ENCODE assay signal across 8 cellular contexts in the genomic region with DNA sequence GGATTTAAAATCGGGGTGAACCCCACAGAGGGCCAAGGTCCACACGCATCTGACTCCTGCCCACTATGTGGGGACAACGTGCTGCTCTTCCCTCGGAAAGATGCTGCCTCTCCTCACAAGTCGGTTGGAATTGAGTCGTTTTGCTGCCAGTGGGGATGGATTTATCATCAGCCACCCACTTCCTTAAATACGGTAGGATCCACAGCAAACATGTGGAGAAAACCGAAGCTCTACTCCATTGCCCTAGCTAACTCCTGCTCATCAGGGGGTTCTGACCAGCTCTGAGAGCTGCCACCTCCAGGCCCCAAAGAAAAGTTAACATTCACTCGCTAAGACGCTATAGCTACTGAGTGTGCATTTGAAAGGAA.
DNase-seq lines count a peak whose midpoint lies in the region; ATAC-seq and TF ChIP-seq lines count a peak whose summit lies in the region.

No MANE protein-coding gene starts in this region.

- no peaks in the 10 kb centered on the region for H3K27me3 Mint-ChIP-seq in CD8-positive, alpha-beta memory T cell
- no peaks in the 10 kb centered on the region for H3K27me3 Mint-ChIP-seq in memory B cell

- WGBS in tibial nerve, 2 donors: 1 to 3% methylated on average over 10 of the region's 10 CpGs

- peak overlapping the region; percentile 89 to 99 (median 91) for H3K4me3 Mint-ChIP-seq in CD8-positive, alpha-beta memory T cell
- H3K4me3 Mint-ChIP-seq in memory B cell: peak overlapping the region; percentile 89

- POLR2A ChIA-PET in CD8-positive, alpha-beta memory T cell (lab: Charles Lee): interaction anchor here (0.6 to 1.5 kb wide), 6 partner anchors 49 to 190 kb away, joined by 3 to 5 read pairs (median 4); no protein-coding TSS in a partner anchor

- peaks cover 51 to 73% (median 52%) of the 10 kb centered on the region in 3 donors for H3K4me1 Mint-ChIP-seq in CD8-positive, alpha-beta memory T cell
- H3K4me1 Mint-ChIP-seq in memory B cell: peaks cover 14% of the 10 kb centered on the region

- no peaks in the 10 kb centered on the region for H3K27me3 ChIP-seq in CD8-positive, alpha-beta memory T cell (ENCODE audit: insufficient read depth, low read length, poor library complexity, severe bottlenecking)
- no peaks in the 10 kb centered on the region for H3K27me3 ChIP-seq in Peyer's patch
- H3K27me3 ChIP-seq in tibial nerve: no peaks in the 10 kb centered on the region

- CTCF ChIA-PET in CD8-positive, alpha-beta memory T cell (lab: Charles Lee): interaction anchor here (0.9 to 8.8 kb wide), 12 partner anchors 12 to 221 kb away, joined by 3 to 113 read pairs (median 4); a partner anchor contains a TSS

- peak in 2 of 5 donors; percentile 16 to 39 for DNase-seq in CD8-positive, alpha-beta memory T cell
- DNase-seq in Peyer's patch (no peak), coronary artery (ENCODE audit: low spot score) (no peak), memory B cell (ENCODE audit: low spot score in 2 of 2) (peak; percentile 22 to 26), tibial nerve (ENCODE audit: low spot score in 2 of 2) (no peak), NCI-H446 (lab: John Stamatoyannopoulos, UW) (no peak), HT-29 (ENCODE audit: low spot score) (no peak)

- no peak overlapping the region for H3K27ac ChIP-seq in CD8-positive, alpha-beta memory T cell (ENCODE audit: low read depth, low read length)
- H3K27ac ChIP-seq in Peyer's patch (peak overlapping the region; percentile 40 to 85 (median 79)), coronary artery (peak overlapping the region; percentile 92 to 93), tibial nerve (peak overlapping the region; percentile 90 to 98 (median 94))

- H3K4me3 ChIP-seq in CD8-positive, alpha-beta memory T cell (ENCODE audit: low read length): peak overlapping the region; percentile 41
- H3K4me3 ChIP-seq in Peyer's patch (peak overlapping the region; percentile 81 to 97 (median 92)), coronary artery (peak overlapping the region; percentile 94), tibial nerve (peak overlapping the region; percentile 65 to 96 (median 90))

- peaks cover 25% of the 10 kb centered on the region for H3K4me1 ChIP-seq in CD8-positive, alpha-beta memory T cell (ENCODE audit: insufficient read depth, low read length)
- H3K4me1 ChIP-seq in Peyer's patch: peaks cover 0 to 11% (median 0%) of the 10 kb centered on the region in 4 donors
- H3K4me1 ChIP-seq in tibial nerve: peaks cover 0 to 52% (median 20%) of the 10 kb centered on the region in 4 donors

- H3K36me3 Mint-ChIP-seq in CD8-positive, alpha-beta memory T cell: peaks cover 0 to 6% (median 0%) of the 10 kb centered on the region in 3 donors
- H3K36me3 Mint-ChIP-seq in memory B cell: no peaks in the 10 kb centered on the region

- no peaks in the 10 kb centered on the region for H3K9me3 ChIP-seq in CD8-positive, alpha-beta memory T cell (ENCODE audit: low read length)
- H3K9me3 ChIP-seq in Peyer's patch (no peaks in the 10 kb centered on the region), tibial nerve (no peaks in the 10 kb centered on the region)

- H3K9me3 Mint-ChIP-seq in CD8-positive, alpha-beta memory T cell: no peaks in the 10 kb centered on the region
- no peaks in the 10 kb centered on the region for H3K9me3 Mint-ChIP-seq in memory B cell

- ATAC-seq in GM21786 (IDR thresholded peaks at IDR 0.05; ENCODE audit: unreplicated experiment) (peak; percentile 34), memory B cell (ENCODE audit: low read depth) (peak; percentile 72)

- TF ChIP-seq CTCF in Peyer's patch (IDR thresholded peaks at IDR 0.05) (no peak), coronary artery (IDR thresholded peaks at IDR 0.05) (no peak), tibial nerve (IDR thresholded peaks at IDR 0.05) (peak in 1 of 5 experiments; percentile 6)

- no peaks in the 10 kb centered on the region for H3K36me3 ChIP-seq in CD8-positive, alpha-beta memory T cell (ENCODE audit: insufficient read depth, low read length)
- no peaks in the 10 kb centered on the region for H3K36me3 ChIP-seq in Peyer's patch
- H3K36me3 ChIP-seq in tibial nerve: no peaks in the 10 kb centered on the region

- no peak for TF ChIP-seq POLR2A in Peyer's patch (IDR thresholded peaks at IDR 0.05)
- TF ChIP-seq POLR2A in tibial nerve (IDR thresholded peaks at IDR 0.05): no peak

- TF ChIP-seq EP300 in tibial nerve (IDR thresholded peaks at IDR 0.05): peak in 1 of 2 donors; percentile 26

- H3K27ac Mint-ChIP-seq in CD8-positive, alpha-beta memory T cell: peak overlapping the region; percentile 82 to 98 (median 94)
- peak overlapping the region; percentile 79 for H3K27ac Mint-ChIP-seq in memory B cell

Comparison
In these comparisons a context has a peak if more than half of its experiments do, and no peak if none do; other contexts are left out.
1. DNase-seq: peak in memory B cell (2 of 2); none in Peyer's patch (0 of 3), coronary artery (single experiment), tibial nerve (0 of 2), NCI-H446 (0 of 2) and HT-29 (single experiment).
2. H3K4me3 ChIP-seq: peak in every context shown above with its lines; median percentile 94 in coronary artery; 92 in Peyer's patch; 90 in tibial nerve; 41 in CD8-positive, alpha-beta memory T cell.